ENCODE assay signal across 9 cellular contexts in the genomic region with DNA sequence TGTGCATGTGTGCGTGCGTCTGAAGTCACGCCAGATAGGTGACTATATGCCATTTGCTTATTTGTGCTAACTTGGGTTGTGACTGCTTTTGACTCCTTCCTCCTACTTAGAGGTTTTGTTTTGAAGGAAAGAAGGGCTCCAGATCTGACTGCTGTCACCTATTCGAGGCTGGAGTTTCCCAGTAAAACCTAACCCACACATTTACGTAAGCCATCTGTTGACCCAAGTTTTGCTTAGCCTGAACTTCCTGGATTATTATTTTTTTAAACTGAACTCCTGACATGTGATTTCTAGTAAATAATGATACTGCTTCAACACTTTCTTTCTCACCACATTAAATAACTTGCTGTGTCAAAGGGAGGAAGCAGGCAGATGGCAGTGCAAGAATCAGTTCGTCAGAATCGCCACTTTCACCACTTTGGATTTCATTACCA. TPM values are rescaled to one million over a fixed set of nuclear protein-coding genes. Genes with fewer than 3 reads are reported as not detected.
A peak's percentile ranks its signal among the peaks of the same experiment; 100 is the strongest.
DNase-seq lines count a peak whose midpoint lies in the region; ATAC-seq, FAIRE-seq and TF ChIP-seq lines count a peak whose summit lies in the region.
"Had no signal": no experiment of that assay in that cellular context is flagged by ENCODE, and none has a peak within 500 bp of the region (broad histone marks: within the 10 kb centered on the region; RNA-seq: fewer than 3 reads in every experiment).

No MANE protein-coding gene starts in this region.

- in situ Hi-C loops in brain microvascular endothelial cell (cut with HindIII; ENCODE audit: low pct_ligation_motif_present, low sequenced_read_pairs), result no loop called here
- in situ Hi-C loops in ACHN (cut with HindIII; ENCODE audit: low pct_ligation_motif_present, low pct_unique_long_range_greater_than_20kb, low sequenced_read_pairs), result no loop called here

- H3K4me3 Mint-ChIP-seq in memory B cell, result peak overlapping the region; percentile 37

- no peaks in the 10 kb centered on the region for H3K4me1 ChIP-seq in kidney (ENCODE audit: control insufficient read depth in 1 of 2, insufficient read depth in 1 of 2, low read depth in 1 of 2, low read length in 2 of 2)

- no peak overlapping the region for H3K9ac ChIP-seq in kidney (ENCODE audit: low read length in 2 of 2)

- no peaks in the 10 kb centered on the region for H3K9me3 ChIP-seq in kidney (ENCODE audit: control insufficient read depth in 1 of 2, low read length in 2 of 2)

- peak; percentile 46; the same call in 1 of the 2 replicates for TF ChIP-seq POLR2A in GM12891 (IDR thresholded peaks at IDR 0.05; ENCODE audit: low read depth, low read length)

- no peak for TF ChIP-seq CTCF in kidney (IDR thresholded peaks at IDR 0.05; ENCODE audit: borderline replicate concordance, extremely low read depth, insufficient read depth)
- TF ChIP-seq CTCF in brain microvascular endothelial cell (IDR thresholded peaks at IDR 0.05; ENCODE audit: low read depth, low read length, missing control alignments), result no peak

- no peaks in the 10 kb centered on the region for H3K27me3 ChIP-seq in brain microvascular endothelial cell (replicated peaks)

- H3K36me3 ChIP-seq in kidney (ENCODE audit: control insufficient read depth in 1 of 2, insufficient read depth in 2 of 2, low read length in 2 of 2) (no peaks in the 10 kb centered on the region), brain microvascular endothelial cell (replicated peaks) (no peaks in the 10 kb centered on the region)

- peak overlapping the region; percentile 62 for H3K27ac Mint-ChIP-seq in memory B cell

- no peak for DNase-seq in GM12891 (ENCODE audit: insufficient read length, low spot score)
- peak; percentile 3 for DNase-seq in T-helper 9 cell
- peak in 1 of 2 donors; percentile 16 for DNase-seq in memory B cell (ENCODE audit: low spot score in 2 of 2)
- DNase-seq in kidney, result no peak
- DNase-seq in brain microvascular endothelial cell, result no peak
- no peak for DNase-seq in ACHN
- DNase-seq: caudate nucleus had no signal

- peaks cover 2% of the 10 kb centered on the region for H3K9me3 Mint-ChIP-seq in memory B cell

- FAIRE-seq in GM12891 (lab: Jason Lieb, UNC) (peak; percentile 82), kidney (lab: Jason Lieb, UNC) (no peak)

- H3K36me3 Mint-ChIP-seq in memory B cell, result no peaks in the 10 kb centered on the region

- H3K27ac ChIP-seq in kidney (ENCODE audit: low read depth in 2 of 2, low read length in 2 of 2) (no peak overlapping the region), brain microvascular endothelial cell (no peak overlapping the region)

- no peaks in the 10 kb centered on the region for H3K27me3 Mint-ChIP-seq in memory B cell

- H3K4me3 ChIP-seq in kidney (ENCODE audit: low read length in 2 of 2) (no peak overlapping the region), brain microvascular endothelial cell (ENCODE audit: low read depth, low read length) (no peak overlapping the region)

- intact Hi-C loops in kidney (cut with DNase I), result no loop called here

- peaks cover 53% of the 10 kb centered on the region for H3K4me1 Mint-ChIP-seq in memory B cell

- ATAC-seq in GM21737 (IDR thresholded peaks at IDR 0.05; ENCODE audit: unreplicated experiment) (peak; percentile 33), memory B cell (ENCODE audit: low read depth) (peak; percentile 55), GM18519 (IDR thresholded peaks at IDR 0.05; ENCODE audit: low FRiP score, unreplicated experiment) (no peak)

TF ChIP-seq in GM12891, 5 proteins besides CTCF, POLR2A, EP300 and RAD21:
- peak; percentile 44 for TF ChIP-seq TAF1 (IDR thresholded peaks at IDR 0.05; ENCODE audit: low read depth, low read length)
- no peak for TF ChIP-seq POU2F2 (IDR thresholded peaks at IDR 0.05; ENCODE audit: low read depth, low read length)
- TF ChIP-seq SPI1 (IDR thresholded peaks at IDR 0.05; ENCODE audit: low read depth, low read length), result peak; percentile 59
- no peak for TF ChIP-seq PAX5 (IDR thresholded peaks at IDR 0.05; ENCODE audit: insufficient read depth, low read length, severe bottlenecking)
- no peak for TF ChIP-seq POLR2AphosphoS5 (IDR thresholded peaks at IDR 0.05; ENCODE audit: low read depth, low read length)

RNA-seq across cellular contexts. Expression of gene DTHD1, which starts 41.5 kb away (rescaled TPM):
- 0.71 TPM for polyA plus RNA-seq in GM12891 (2012; ENCODE audit: low read depth, missing spikeins)
- 1.4 TPM for total RNA-seq in kidney
- polyA plus RNA-seq in kidney (ENCODE audit: insufficient read depth, low read depth, low replicate concordance), result not detected
